Comparison of ENCODE assay signal across 1 cellular context in genomic region chr5:179210478-179210877, GRCh38.
TF ChIP-seq lines count a peak whose summit lies in the region.

No MANE protein-coding gene starts in this region.

TF ChIP-seq in WTC11, 78 proteins besides CTCF, POLR2A, EP300 and RAD21 (continued from another document):
- TF ChIP-seq PRDM15 (CRISPR knock-in tag; IDR thresholded peaks at IDR 0.05) (no peak), ZNF138 (CRISPR knock-in tag; conservative IDR thresholded peaks at IDR 0.05) (no peak), ZNF671 (CRISPR knock-in tag; IDR thresholded peaks at IDR 0.05) (no peak), IRF1 (CRISPR knock-in tag; IDR thresholded peaks at IDR 0.05) (no peak), ZNF532 (CRISPR knock-in tag; IDR thresholded peaks at IDR 0.05; ENCODE audit: borderline replicate concordance) (no peak), ZNF121 (CRISPR knock-in tag; IDR thresholded peaks at IDR 0.05) (no peak), E2F1 (CRISPR knock-in tag; IDR thresholded peaks at IDR 0.05) (no peak), RORB (CRISPR knock-in tag; IDR thresholded peaks at IDR 0.05) (no peak), CREB1 (CRISPR knock-in tag; IDR thresholded peaks at IDR 0.05) (no peak), ZNF317 (CRISPR knock-in tag; IDR thresholded peaks at IDR 0.05; ENCODE audit: borderline replicate concordance, low read depth) (no peak), ZSCAN18 (CRISPR knock-in tag; IDR thresholded peaks at IDR 0.05) (no peak), ATF6 (CRISPR knock-in tag; IDR thresholded peaks at IDR 0.05) (no peak)
TF ChIP-seq in WTC11: peak in this region for 0.
